Comparison of ENCODE assay signal across 8 cellular contexts in genomic region chr2:219508933-219509779, GRCh38. TPM values are rescaled to one million over a fixed set of nuclear protein-coding genes. Genes with fewer than 3 reads are reported as not detected.
DNase-seq lines count a peak whose midpoint lies in the region; ATAC-seq and TF ChIP-seq lines count a peak whose summit lies in the region.

No MANE protein-coding gene starts in this region.

- H3F3A ChIP-seq in GM23338 (replicated peaks; ENCODE audit: low read depth) = peaks cover 17% of the 10 kb centered on the region
- no peaks in the 10 kb centered on the region for H3F3A ChIP-seq in PC-9 (ENCODE audit: insufficient read depth, low read depth)

- H3K79me2 ChIP-seq in GM23338 (replicated peaks; ENCODE audit: insufficient read depth) = no peaks in the 10 kb centered on the region
- no peaks in the 10 kb centered on the region for H3K79me2 ChIP-seq in PC-9 (ENCODE audit: low read depth)

- no peak overlapping the region for H3K27ac ChIP-seq in CD4-positive, alpha-beta memory T cell (ENCODE audit: low read depth, low read length)
- no peak overlapping the region for H3K27ac ChIP-seq in GM23338 (ENCODE audit: low read depth)
- no peak overlapping the region for H3K27ac ChIP-seq in PC-9
- no peak overlapping the region for H3K27ac ChIP-seq in suprapubic skin
- H3K27ac ChIP-seq in adrenal gland = no peak overlapping the region

- H3K9me2 ChIP-seq in GM23338 (ENCODE audit: insufficient read depth) (no peaks in the 10 kb centered on the region), PC-9 (ENCODE audit: insufficient read depth) (no peaks in the 10 kb centered on the region)

- H4K20me1 ChIP-seq in GM23338 (replicated peaks; ENCODE audit: insufficient read depth) (no peaks in the 10 kb centered on the region), PC-9 (ENCODE audit: insufficient read depth) (no peaks in the 10 kb centered on the region)

- peaks cover 10% of the 10 kb centered on the region for H3K27me3 ChIP-seq in CD4-positive, alpha-beta memory T cell (ENCODE audit: insufficient read depth, low read length)
- peaks cover 37% of the 10 kb centered on the region for H3K27me3 ChIP-seq in GM23338 (ENCODE audit: insufficient read depth)
- peaks cover 39% of the 10 kb centered on the region for H3K27me3 ChIP-seq in PC-9 (ENCODE audit: insufficient read depth, low read depth)
- H3K27me3 ChIP-seq in suprapubic skin = peaks cover 55% of the 10 kb centered on the region
- H3K27me3 ChIP-seq in adrenal gland = peaks cover 20% of the 10 kb centered on the region

- no peak for TF ChIP-seq EP300 in suprapubic skin (IDR thresholded peaks at IDR 0.05)

- peak overlapping the region; percentile 92 for H3K4me2 ChIP-seq in GM23338
- peak overlapping the region; percentile 82; the same call in 1 of the 2 replicates for H3K4me2 ChIP-seq in PC-9

- no peak for DNase-seq in CD4-positive, alpha-beta memory T cell
- DNase-seq in GM23338 (ENCODE audit: low spot score) (peak; percentile 54), PC-9 (no peak), left lobe of liver (ENCODE audit: low spot score) (no peak), suprapubic skin (ENCODE audit: low spot score in 2 of 2) (no peak), GDM1 (lab: John Stamatoyannopoulos, UW) (no peak), adrenal gland (no peak), AG08396 (ENCODE audit: low spot score) (no peak)

- H2AFZ ChIP-seq in GM23338 = no peak overlapping the region
- H2AFZ ChIP-seq in PC-9 = no peak overlapping the region

- POLR2A ChIA-PET in CD4-positive, alpha-beta memory T cell (lab: Charles Lee; ENCODE audit: partially characterized antibody) = interaction anchor here (0.6 to 0.8 kb wide), 2 partner anchors 8 to 10 kb away, joined by 3 to 4 read pairs; partner anchors contain the start of gene GMPPA
- POLR2A ChIA-PET in PC-9 (lab: Charles Lee; ENCODE audit: unreplicated experiment) = no interaction called here

- H3K36me3 ChIP-seq in CD4-positive, alpha-beta memory T cell (ENCODE audit: insufficient read depth, low read length) = peaks cover 5% of the 10 kb centered on the region
- H3K36me3 ChIP-seq in GM23338 (ENCODE audit: insufficient read depth) (no peaks in the 10 kb centered on the region), PC-9 (ENCODE audit: low read depth) (no peaks in the 10 kb centered on the region), suprapubic skin (peaks cover 34% of the 10 kb centered on the region), adrenal gland (replicated peaks in 1 of 2) (peaks cover 0 to 25% of the 10 kb centered on the region in 2 donors)

- H3K4me3 Mint-ChIP-seq in CD4-positive, alpha-beta memory T cell = peak overlapping the region in 7 of 8 donors; percentile 3 to 75 (median 52)
- peak overlapping the region; percentile 68 for H3K4me3 Mint-ChIP-seq in GM23338

- H3K27me3 Mint-ChIP-seq in CD4-positive, alpha-beta memory T cell = peaks cover 34 to 37% of the 10 kb centered on the region in 2 donors
- peaks cover 53% of the 10 kb centered on the region for H3K27me3 Mint-ChIP-seq in GM23338 (ENCODE audit: insufficient read depth, low read depth, poor library complexity)

- intact Hi-C loops in CD4-positive, alpha-beta memory T cell (cut with micrococcal nuclease) = no loop called here
- intact Hi-C loops in PC-9 (cut with micrococcal nuclease; ENCODE audit: unreplicated experiment) = no loop called here
- intact Hi-C loops in adrenal gland (cut with DNase I) = no loop called here

- peaks cover 6 to 32% (median 19%) of the 10 kb centered on the region in 4 donors for H3K4me1 Mint-ChIP-seq in CD4-positive, alpha-beta memory T cell
- H3K4me1 Mint-ChIP-seq in GM23338 = peaks cover 81% of the 10 kb centered on the region

- peak; percentile 5 for ATAC-seq in GM23338
- peak; percentile 25 for ATAC-seq in left lobe of liver

- TF ChIP-seq CTCF in GM23338 (conservative IDR thresholded peaks at IDR 0.05; ENCODE audit: low read depth in 2 of 2) (no peak), PC-9 (conservative IDR thresholded peaks at IDR 0.05) (no peak), suprapubic skin (IDR thresholded peaks at IDR 0.05) (no peak), adrenal gland (IDR thresholded peaks at IDR 0.05) (no peak)

- WGBS in suprapubic skin = 7% methylated on average over 6 of the region's 15 CpGs
- WGBS in adrenal gland, 4 donors = 10 to 19% (median 12%) methylated on average over 7 to 15 of the region's 15 CpGs

- CTCF ChIA-PET in CD4-positive, alpha-beta memory T cell (lab: Charles Lee; ENCODE audit: partially characterized antibody) = interaction anchor here (0.8 to 4.0 kb wide), 14 partner anchors 8 to 106 kb away, joined by 3 to 26 read pairs (median 5); partner anchors contain the start of gene GMPPA
- CTCF ChIA-PET in PC-9 (lab: Charles Lee) = interaction anchor here (0.6 to 1.6 kb wide), 8 partner anchors 8 to 33 kb away, joined by 3 to 19 read pairs (median 5); partner anchors contain the start of gene GMPPA

- BruUV-seq in PC-9 (replicated peaks; lab: Mats Ljungman, UMichigan) = no TSS peak

- TF ChIP-seq POLR2A in suprapubic skin (IDR thresholded peaks at IDR 0.05) (no peak), adrenal gland (IDR thresholded peaks at IDR 0.05) (no peak)

- no peak overlapping the region for H3K4me3 ChIP-seq in CD4-positive, alpha-beta memory T cell (ENCODE audit: low read length in 2 of 2)
- H3K4me3 ChIP-seq in GM23338 (peak overlapping the region; percentile 67), PC-9 (peak overlapping the region; percentile 53; the same call in 1 of the 2 replicates), suprapubic skin (no peak overlapping the region), adrenal gland (no peak overlapping the region)

- H3K4me1 ChIP-seq in CD4-positive, alpha-beta memory T cell (ENCODE audit: insufficient read depth, low read length) = peaks cover 25% of the 10 kb centered on the region
- peaks cover 69% of the 10 kb centered on the region for H3K4me1 ChIP-seq in GM23338 (ENCODE audit: insufficient read depth)
- H3K4me1 ChIP-seq in PC-9 (replicated peaks; ENCODE audit: insufficient read depth) = no peaks in the 10 kb centered on the region
- H3K4me1 ChIP-seq in suprapubic skin = peaks cover 28% of the 10 kb centered on the region
- H3K4me1 ChIP-seq in adrenal gland (replicated peaks in 1 of 2) = peaks cover 0 to 6% of the 10 kb centered on the region in 2 donors

- H3K27ac Mint-ChIP-seq in CD4-positive, alpha-beta memory T cell = peak overlapping the region in 1 of 7 donors; percentile 36
- H3K27ac Mint-ChIP-seq in GM23338 = no peak overlapping the region

- H3K9me3 Mint-ChIP-seq in CD4-positive, alpha-beta memory T cell = no peaks in the 10 kb centered on the region
- no peaks in the 10 kb centered on the region for H3K9me3 Mint-ChIP-seq in GM23338

- no peaks in the 10 kb centered on the region for H3K9me3 ChIP-seq in CD4-positive, alpha-beta memory T cell (ENCODE audit: control insufficient read depth in 1 of 2, low read length in 2 of 2)
- H3K9me3 ChIP-seq in PC-9 (ENCODE audit: insufficient read depth, low read depth) (no peaks in the 10 kb centered on the region), suprapubic skin (no peaks in the 10 kb centered on the region), adrenal gland (replicated peaks in 1 of 3) (no peaks in the 10 kb centered on the region)

- peaks cover 30 to 32% of the 10 kb centered on the region in 2 donors for H3K36me3 Mint-ChIP-seq in CD4-positive, alpha-beta memory T cell
- H3K36me3 Mint-ChIP-seq in GM23338 (ENCODE audit: low read depth) = peaks cover 6% of the 10 kb centered on the region; the same call in 2 of the 3 replicates

TF ChIP-seq in GM23338, 12 proteins besides CTCF, POLR2A, EP300 and RAD21:
- TF ChIP-seq POLR2AphosphoS5 (IDR thresholded peaks at IDR 0.05; ENCODE audit: low read depth) = 0 out of 2 replicates have a peak, but pooled peaks have one; percentile 9
- TF ChIP-seq EZH2 (IDR thresholded peaks at IDR 0.05; ENCODE audit: low read depth, unreplicated experiment) = no peak

RNA-seq across cellular contexts. Expression of gene ASIC4, which starts 5.1 kb away (rescaled TPM):
- total RNA-seq in CD4-positive, alpha-beta memory T cell = under 1 TPM; 0.09 to 0.22 TPM
- not detected for polyA plus RNA-seq in CD4-positive, alpha-beta memory T cell
- 3.6 TPM in 1 of 2 replicates, not detected in the other for total RNA-seq in GM23338 (2014; rRNA removed; shearing (Covaris generic))
- polyA plus RNA-seq in GM23338 (2016; fragmentation: Nextera tagmentation; extraction: Ambion mirVana) = 0.13 and 0.40 TPM in 2 replicates
- total RNA-seq in PC-9 (2021) = 0.22 and 0.30 TPM in 2 replicates
- total RNA-seq in left lobe of liver = 0.05 TPM
- not detected for total RNA-seq in suprapubic skin
- 1 to 10 TPM in 2 of 8 donors, under 1 TPM in 2, not detected in 4; 0.15 to 2.2 (median 1.1) TPM for total RNA-seq in adrenal gland
- 10 to 100 TPM in 1 of 3 donors, 1 to 10 TPM in 1, under 1 TPM in 1; 0.31 to 16.3 (median 1.8) TPM for polyA plus RNA-seq in adrenal gland

RNA-seq across cellular contexts. Expression of gene GMPPA, which starts 10.5 kb away (rescaled TPM):
- 10 to 100 TPM; 45.2 to 48.3 TPM for total RNA-seq in CD4-positive, alpha-beta memory T cell
- 10 to 100 TPM; 30.4 to 31.0 TPM for polyA plus RNA-seq in CD4-positive, alpha-beta memory T cell
- total RNA-seq in GM23338 (2014; rRNA removed; shearing (Covaris generic)) = 33.8 and 37.3 TPM in 2 replicates
- polyA plus RNA-seq in GM23338 (2016; fragmentation: Nextera tagmentation; extraction: Ambion mirVana) (25.2 and 27.0 TPM in 2 replicates), adrenal gland (10 to 100 TPM; 36.8 to 72.2 (median 38.5) TPM)
- total RNA-seq in PC-9 (2021) (44.7 and 57.2 TPM in 2 replicates), left lobe of liver (43.4 TPM), suprapubic skin (10 to 100 TPM; 18.3 to 31.3 (median 22.3) TPM), adrenal gland (10 to 100 TPM; 23.0 to 60.6 (median 26.4) TPM)

RNA-seq across cellular contexts. Expression of gene CHPF, which starts 34.5 kb away (rescaled TPM):
- 1 to 10 TPM; 7.7 to 8.5 TPM for total RNA-seq in CD4-positive, alpha-beta memory T cell
- polyA plus RNA-seq in CD4-positive, alpha-beta memory T cell = 1 to 10 TPM; 7.5 to 8.1 TPM
- total RNA-seq in GM23338 (2014; rRNA removed; shearing (Covaris generic)) = 232 and 252 TPM in 2 replicates
- polyA plus RNA-seq in GM23338 (2016; fragmentation: Nextera tagmentation; extraction: Ambion mirVana) (34.4 and 36.5 TPM in 2 replicates), adrenal gland (10 to 100 TPM in 2 of 3 donors, 1 to 10 TPM in 1; 9.1 to 49.8 (median 44.2) TPM)
- total RNA-seq in PC-9 (2021) (78.2 and 89.7 TPM in 2 replicates), left lobe of liver (55.1 TPM), suprapubic skin (10 to 100 TPM; 28.8 to 62.1 (median 49.3) TPM), adrenal gland (100 to 1,000 TPM in 3 of 8 donors, 10 to 100 TPM in 5; 42.0 to 196 (median 88.6) TPM)

RNA-seq across cellular contexts. Expression of gene TMEM198, which starts 34.7 kb away (rescaled TPM):
- under 1 TPM; 0.67 to 0.76 TPM for total RNA-seq in CD4-positive, alpha-beta memory T cell
- not detected for polyA plus RNA-seq in CD4-positive, alpha-beta memory T cell
- total RNA-seq in GM23338 (2014; rRNA removed; shearing (Covaris generic)) = 13.7 and 25.6 TPM in 2 replicates
- polyA plus RNA-seq in GM23338 (2016; fragmentation: Nextera tagmentation; extraction: Ambion mirVana) (5.6 TPM in 2 replicates), adrenal gland (10 to 100 TPM in 2 of 3 donors, 1 to 10 TPM in 1; 7.5 to 12.1 (median 10.2) TPM)
- total RNA-seq in PC-9 (2021) (3.6 and 5.8 TPM in 2 replicates), left lobe of liver (2.1 TPM), suprapubic skin (1 to 10 TPM in 3 of 4 donors, under 1 TPM in 1; 0.56 to 1.9 (median 1.4) TPM), adrenal gland (10 to 100 TPM in 5 of 8 donors, 1 to 10 TPM in 3; 6.2 to 16.2 (median 10.4) TPM)

Comparison
In these comparisons a context has a peak if more than half of its experiments do, and no peak if none do; other contexts are left out.
1. H3K4me3 ChIP-seq: peak in GM23338 (single experiment) and PC-9 (single experiment); none in CD4-positive, alpha-beta memory T cell (0 of 2), suprapubic skin (single experiment) and adrenal gland (0 of 4).